ENCODE assay signal across 1 cellular context in genomic region chr3:121601212-121601812, GRCh38.
TF ChIP-seq lines count a peak whose summit lies in the region.

No MANE protein-coding gene starts in this region.

TF ChIP-seq in H1, 55 proteins besides CTCF, POLR2A, EP300 and RAD21:
- no peak for TF ChIP-seq SRF (IDR thresholded peaks at IDR 0.05; ENCODE audit: low read depth, low read length)
- no peak for TF ChIP-seq JUN (IDR thresholded peaks at IDR 0.05; ENCODE audit: low read depth, low read length)
- TF ChIP-seq KDM1A (IDR thresholded peaks at IDR 0.05; ENCODE audit: borderline replicate concordance, low read length) = no peak
- no peak for TF ChIP-seq BRCA1 (IDR thresholded peaks at IDR 0.05; ENCODE audit: low read depth, low read length)
- no peak for TF ChIP-seq RNF2 (IDR thresholded peaks at IDR 0.05; ENCODE audit: borderline replicate concordance, low read depth, low read length, missing control alignments, poor library complexity, severe bottlenecking)
- TF ChIP-seq RFX5 (IDR thresholded peaks at IDR 0.05; ENCODE audit: borderline replicate concordance, low read depth, low read length) = no peak
- TF ChIP-seq NANOG (IDR thresholded peaks at IDR 0.05; ENCODE audit: insufficient read depth, low read depth, low read length, poor library complexity, severe bottlenecking) = no peak
- no peak for TF ChIP-seq SIX5 (IDR thresholded peaks at IDR 0.05; ENCODE audit: low read depth, low read length)
- TF ChIP-seq CHD2 (IDR thresholded peaks at IDR 0.05; ENCODE audit: low read length) = no peak
- no peak for TF ChIP-seq GTF2F1 (IDR thresholded peaks at IDR 0.05; ENCODE audit: borderline replicate concordance, low read depth, low read length)
- no peak for TF ChIP-seq FOSL1 (IDR thresholded peaks at IDR 0.05; ENCODE audit: insufficient read depth, low read depth, low read length)
- TF ChIP-seq BACH1 (IDR thresholded peaks at IDR 0.05; ENCODE audit: low read length) = no peak
- TF ChIP-seq ATF2 (IDR thresholded peaks at IDR 0.05; ENCODE audit: low read length) = no peak
- TF ChIP-seq POLR2AphosphoS5 (IDR thresholded peaks at IDR 0.05; ENCODE audit: low read depth, low read length) = no peak
- no peak for TF ChIP-seq EGR1 (IDR thresholded peaks at IDR 0.05; ENCODE audit: borderline replicate concordance, low read depth, low read length)
- no peak for TF ChIP-seq EZH2 (IDR thresholded peaks at IDR 0.05; ENCODE audit: low read depth, low read length, severe bottlenecking)
- TF ChIP-seq POU5F1 (IDR thresholded peaks at IDR 0.05; ENCODE audit: low read depth, low read length) = no peak
